In genomic region chr14:24368215-24368561, GRCh38 we compare ENCODE assay signal across 8 cellular contexts. TPM values are rescaled to one million over a fixed set of nuclear protein-coding genes. Genes with fewer than 3 reads are reported as not detected.
DNase-seq lines count a peak whose midpoint lies in the region; ATAC-seq, FAIRE-seq and TF ChIP-seq lines count a peak whose summit lies in the region.

No MANE protein-coding gene starts in this region.

- POLR2A ChIA-PET in HepG2 (lab: Yijun Ruan, JAX): interaction anchor here (1.0 to 1.4 kb wide), 2 partner anchors 62 to 63 kb away, joined by 3 to 7 read pairs; partner anchors contain the start of genes CBLN3 and KHNYN

- H3K9me3 Mint-ChIP-seq in naive B cell: no peaks in the 10 kb centered on the region

- peaks cover 0 to 17% (median 4%) of the 10 kb centered on the region in 3 donors for H3K27me3 Mint-ChIP-seq in naive B cell

- DNase-seq in HepG2 (ENCODE audit: low spot score) (no peak), right lobe of liver (no peak), coronary artery (ENCODE audit: low spot score) (no peak), naive B cell (no peak), NCI-H146 treated with DMSO at 0.1 percent for 48 hours (lab: John Stamatoyannopoulos, UW; ENCODE audit: unreplicated experiment) (no peak), DMS79 (lab: John Stamatoyannopoulos, UW) (no peak)

- H2AFZ ChIP-seq in HepG2 (ENCODE audit: low read length): no peak overlapping the region

- intact Hi-C loops in HepG2 (cut with micrococcal nuclease; ENCODE audit: unreplicated experiment) (loop anchor here (5.0 kb wide), 1 partner anchor 194 kb away; no protein-coding TSS in a partner anchor), right lobe of liver (cut with DNase I) (loop anchor here (5.0 kb wide), 1 partner anchor 64 kb away; no protein-coding TSS in a partner anchor)

- peak overlapping the region; percentile 76 to 97 (median 82) for H3K4me3 Mint-ChIP-seq in naive B cell

- H3K4me3 ChIP-seq in HepG2 (replicated peaks in 1 of 3; ENCODE audit: insufficient read depth in 1 of 3, low read depth in 2 of 3, low read length in 3 of 3) (peak overlapping the region in 1 of 3 experiments; percentile 29; a peak in 1 of 6 replicates), right lobe of liver (peak overlapping the region in 1 of 3 donors; percentile 31), coronary artery (peak overlapping the region; percentile 88)

- H4K20me1 ChIP-seq in HepG2 (ENCODE audit: insufficient read depth, low read length): no peaks in the 10 kb centered on the region

- no peaks in the 10 kb centered on the region for H3K36me3 Mint-ChIP-seq in naive B cell

- 43% methylated on average over 15 of the region's 15 CpGs for WGBS in HepG2 (ENCODE audit: low lambda C conversion rate)
- WGBS in right lobe of liver (ENCODE audit: insufficient coverage, low coverage, low lambda C conversion rate, missing lambda C conversion rate): 0% methylated on average over 10 of the region's 15 CpGs

- H3K27ac ChIP-seq in HepG2 (ENCODE audit: extremely low read length, insufficient read depth, low read length) (no peak overlapping the region), right lobe of liver (no peak overlapping the region), coronary artery (peak overlapping the region; percentile 97 to 99)

- H3K79me2 ChIP-seq in HepG2 (ENCODE audit: insufficient read depth, low read length): no peaks in the 10 kb centered on the region

- no peak for TF ChIP-seq POLR2A in HepG2 (IDR thresholded peaks at IDR 0.05; ENCODE audit: insufficient read depth in 1 of 2, low read depth in 2 of 2, low read length in 2 of 2)
- TF ChIP-seq POLR2A in right lobe of liver (IDR thresholded peaks at IDR 0.05): no peak

- H3K4me1 ChIP-seq in HepG2 (ENCODE audit: insufficient read depth, low read length) (peaks cover 32% of the 10 kb centered on the region), right lobe of liver (no peaks in the 10 kb centered on the region)

- H3K4me1 Mint-ChIP-seq in naive B cell: peaks cover 34 to 38% (median 35%) of the 10 kb centered on the region in 3 donors

- TF ChIP-seq CTCF in HepG2 (CRISPR knock-in tag; IDR thresholded peaks at IDR 0.05) (no peak), right lobe of liver (IDR thresholded peaks at IDR 0.05) (no peak), coronary artery (IDR thresholded peaks at IDR 0.05) (no peak)

- FAIRE-seq in HepG2 (lab: Jason Lieb, UNC): no peak

- H3K9ac ChIP-seq in HepG2 (ENCODE audit: insufficient read depth, low read depth, low read length): no peak overlapping the region

- ATAC-seq in HepG2 (no peak), right lobe of liver (no peak), naive B cell (ENCODE audit: low read depth in 2 of 2) (no peak), HG02884 (IDR thresholded peaks at IDR 0.05; ENCODE audit: unreplicated experiment) (no peak), GM18909 (IDR thresholded peaks at IDR 0.05; ENCODE audit: poor library complexity, unreplicated experiment) (no peak)

- BruUV-seq in HepG2 (replicated peaks; lab: Mats Ljungman, UMichigan): no TSS peak

- TF ChIP-seq RAD21 in HepG2 (CRISPR knock-in tag; IDR thresholded peaks at IDR 0.05): no peak

- TF ChIP-seq EP300 in HepG2 (IDR thresholded peaks at IDR 0.05; ENCODE audit: low read depth in 2 of 2, low read length in 2 of 2) (no peak), HepG2 (CRISPR knock-in tag; IDR thresholded peaks at IDR 0.05; ENCODE audit: borderline replicate concordance) (no peak)

- in situ Hi-C loops in HepG2 (cut with HindIII; ENCODE audit: extremely low pct_ligation_motif_present, low pct_unique_long_range_greater_than_20kb): loop anchor here (5.0 kb wide), 1 partner anchor 64 kb away; no protein-coding TSS in a partner anchor

- H3K27me3 ChIP-seq in HepG2 (ENCODE audit: control insufficient read depth in 1 of 2, insufficient read depth in 2 of 2, low read length in 2 of 2) (peaks cover 20 to 55% of the 10 kb centered on the region in 2 experiments), right lobe of liver (no peaks in the 10 kb centered on the region)

- peak overlapping the region; percentile 8; the same call in 1 of the 2 replicates for H3K4me2 ChIP-seq in HepG2 (ENCODE audit: low read depth, low read length)

- no peaks in the 10 kb centered on the region for H3K36me3 ChIP-seq in HepG2 (replicated peaks in 1 of 2; ENCODE audit: control insufficient read depth in 1 of 2, insufficient read depth in 2 of 2, low read length in 2 of 2)
- H3K36me3 ChIP-seq in right lobe of liver: no peaks in the 10 kb centered on the region

- peak overlapping the region in 5 of 6 donors; percentile 38 to 87 (median 76) for H3K27ac Mint-ChIP-seq in naive B cell

- H3K9me3 ChIP-seq in HepG2 (ENCODE audit: low read length) (no peaks in the 10 kb centered on the region), right lobe of liver (no peaks in the 10 kb centered on the region)

- CTCF ChIA-PET in HepG2 (lab: Yijun Ruan, JAX; ENCODE audit: low intra/inter-chr PET ratio, low total read pairs): interaction anchor here (3.8 to 7.9 kb wide), 3 partner anchors 35 to 65 kb away, joined by 30 to 295 read pairs (median 72); partner anchors contain the start of genes ADCY4, CBLN3 and KHNYN

RNA-seq across cellular contexts. Expression of gene NFATC4, which starts 0.2 kb away (rescaled TPM):
- total RNA-seq in HepG2 (2016; rRNA removed; fragmentation: Illumina TruSeq; extraction: Trizol): 0.04 TPM in 1 of 2 replicates, not detected in the other
- total RNA-seq in HepG2 (2016; cell fraction: cytosol; rRNA removed; fragmentation: Illumina TruSeq; extraction: Trizol; ENCODE audit: low read depth): not detected in 2 replicates
- total RNA-seq in HepG2 (2016; cell fraction: insoluble cytoplasmic fraction; rRNA removed; fragmentation: Illumina TruSeq; extraction: Trizol): 0.11 TPM in 1 of 2 replicates, not detected in the other
- total RNA-seq in HepG2 (2016; cell fraction: membrane; rRNA removed; fragmentation: Illumina TruSeq; extraction: Trizol): not detected in 2 replicates
- 0.34 TPM in 1 of 2 replicates, not detected in the other for total RNA-seq in HepG2 (2016; cell fraction: nucleus; rRNA removed; fragmentation: Illumina TruSeq; extraction: Trizol)
- polyA plus RNA-seq in HepG2 (2011; rRNA removed): 0.15 and 0.24 TPM in 2 replicates
- 0.03 and 0.05 TPM in 2 replicates for polyA plus RNA-seq in HepG2 (2011; cell fraction: cytosol; rRNA removed)
- 1.6 and 2.4 TPM in 2 replicates for polyA plus RNA-seq in HepG2 (2011; cell fraction: nucleus; rRNA removed)
- polyA plus RNA-seq in HepG2 (2012): 0.17 and 0.40 TPM in 2 replicates
- polyA plus RNA-seq in HepG2 (2016; cell fraction: cytosol; fragmentation: Illumina TruSeq; extraction: Trizol; ENCODE audit: low read depth): not detected in 2 replicates
- polyA plus RNA-seq in HepG2 (2016; cell fraction: insoluble cytoplasmic fraction; fragmentation: Illumina TruSeq; extraction: Trizol; ENCODE audit: low read depth): not detected in 2 replicates
- not detected in 2 replicates for polyA plus RNA-seq in HepG2 (2016; cell fraction: membrane; fragmentation: Illumina TruSeq; extraction: Trizol; ENCODE audit: low read depth)
- polyA plus RNA-seq in HepG2 (2016; cell fraction: nucleus; fragmentation: Illumina TruSeq; extraction: Trizol; ENCODE audit: insufficient read depth, low read depth): 0.47 TPM in 1 of 2 replicates, not detected in the other
- polyA minus RNA-seq in HepG2 (2011; rRNA and poly(A)+ RNA removed; ENCODE audit: low replicate concordance): 0.32 TPM in 1 of 2 replicates, not detected in the other
- polyA minus RNA-seq in HepG2 (2011; cell fraction: cytosol; rRNA and poly(A)+ RNA removed): not detected in 2 replicates
- 0.37 and 0.39 TPM in 2 replicates for polyA minus RNA-seq in HepG2 (2011; cell fraction: nucleus; rRNA and poly(A)+ RNA removed)
- total RNA-seq in right lobe of liver: 1 to 10 TPM; 1.0 to 3.7 (median 2.0) TPM
- under 1 TPM in 2 of 6 donors, not detected in 4; 0.19 to 0.43 TPM for polyA plus RNA-seq in naive B cell (ENCODE audit: low read depth in 6 of 6)

RNA-seq across cellular contexts. Expression of gene RIPK3, which starts 28.4 kb away (rescaled TPM):
- total RNA-seq in HepG2 (2016; rRNA removed; fragmentation: Illumina TruSeq; extraction: Trizol) (not detected in 2 replicates), right lobe of liver (1 to 10 TPM in 2 of 6 experiments, under 1 TPM in 4; 0.70 to 1.6 (median 0.90) TPM)
- not detected in 2 replicates for total RNA-seq in HepG2 (2016; cell fraction: cytosol; rRNA removed; fragmentation: Illumina TruSeq; extraction: Trizol; ENCODE audit: low read depth)
- not detected in 2 replicates for total RNA-seq in HepG2 (2016; cell fraction: insoluble cytoplasmic fraction; rRNA removed; fragmentation: Illumina TruSeq; extraction: Trizol)
- not detected in 2 replicates for total RNA-seq in HepG2 (2016; cell fraction: membrane; rRNA removed; fragmentation: Illumina TruSeq; extraction: Trizol)
- not detected in 2 replicates for total RNA-seq in HepG2 (2016; cell fraction: nucleus; rRNA removed; fragmentation: Illumina TruSeq; extraction: Trizol)
- polyA plus RNA-seq in HepG2 (2011; rRNA removed) (not detected in 2 replicates), naive B cell (ENCODE audit: low read depth in 6 of 6) (10 to 100 TPM in 2 of 6 donors, 1 to 10 TPM in 3, not detected in 1; 7.7 to 12.9 (median 9.3) TPM)
- not detected in 2 replicates for polyA plus RNA-seq in HepG2 (2011; cell fraction: cytosol; rRNA removed)
- polyA plus RNA-seq in HepG2 (2011; cell fraction: nucleus; rRNA removed): not detected in 2 replicates
- polyA plus RNA-seq in HepG2 (2012): not detected in 2 replicates
- not detected in 2 replicates for polyA plus RNA-seq in HepG2 (2016; cell fraction: cytosol; fragmentation: Illumina TruSeq; extraction: Trizol; ENCODE audit: low read depth)
- polyA plus RNA-seq in HepG2 (2016; cell fraction: insoluble cytoplasmic fraction; fragmentation: Illumina TruSeq; extraction: Trizol; ENCODE audit: low read depth): not detected in 2 replicates
- not detected in 2 replicates for polyA plus RNA-seq in HepG2 (2016; cell fraction: membrane; fragmentation: Illumina TruSeq; extraction: Trizol; ENCODE audit: low read depth)
- not detected in 2 replicates for polyA plus RNA-seq in HepG2 (2016; cell fraction: nucleus; fragmentation: Illumina TruSeq; extraction: Trizol; ENCODE audit: insufficient read depth, low read depth)
- not detected in 2 replicates for polyA minus RNA-seq in HepG2 (2011; rRNA and poly(A)+ RNA removed; ENCODE audit: low replicate concordance)
- not detected in 2 replicates for polyA minus RNA-seq in HepG2 (2011; cell fraction: cytosol; rRNA and poly(A)+ RNA removed)
- polyA minus RNA-seq in HepG2 (2011; cell fraction: nucleus; rRNA and poly(A)+ RNA removed): not detected in 2 replicates

RNA-seq across cellular contexts. Expression of gene NYNRIN, which starts 30.6 kb away (rescaled TPM):
- total RNA-seq in HepG2 (2016; rRNA removed; fragmentation: Illumina TruSeq; extraction: Trizol) (1.1 and 1.3 TPM in 2 replicates), right lobe of liver (1 to 10 TPM; 1.8 to 6.1 (median 2.7) TPM)
- total RNA-seq in HepG2 (2016; cell fraction: cytosol; rRNA removed; fragmentation: Illumina TruSeq; extraction: Trizol; ENCODE audit: low read depth): 0.09 and 0.10 TPM in 2 replicates
- total RNA-seq in HepG2 (2016; cell fraction: insoluble cytoplasmic fraction; rRNA removed; fragmentation: Illumina TruSeq; extraction: Trizol): 0.91 and 1.1 TPM in 2 replicates
- total RNA-seq in HepG2 (2016; cell fraction: membrane; rRNA removed; fragmentation: Illumina TruSeq; extraction: Trizol): 0.24 and 0.34 TPM in 2 replicates
- 1.0 and 1.4 TPM in 2 replicates for total RNA-seq in HepG2 (2016; cell fraction: nucleus; rRNA removed; fragmentation: Illumina TruSeq; extraction: Trizol)
- polyA plus RNA-seq in HepG2 (2011; rRNA removed) (0.63 and 0.95 TPM in 2 replicates), naive B cell (ENCODE audit: low read depth in 6 of 6) (under 1 TPM in 2 of 6 donors, not detected in 4; 0.05 to 0.14 TPM)
- polyA plus RNA-seq in HepG2 (2011; cell fraction: cytosol; rRNA removed): 0.39 and 0.44 TPM in 2 replicates
- polyA plus RNA-seq in HepG2 (2011; cell fraction: nucleus; rRNA removed): 2.0 and 2.1 TPM in 2 replicates
- 1.8 and 5.9 TPM in 2 replicates for polyA plus RNA-seq in HepG2 (2012)
- polyA plus RNA-seq in HepG2 (2016; cell fraction: cytosol; fragmentation: Illumina TruSeq; extraction: Trizol; ENCODE audit: low read depth): 0.07 and 0.08 TPM in 2 replicates
- polyA plus RNA-seq in HepG2 (2016; cell fraction: insoluble cytoplasmic fraction; fragmentation: Illumina TruSeq; extraction: Trizol; ENCODE audit: low read depth): 0.72 and 0.83 TPM in 2 replicates
- polyA plus RNA-seq in HepG2 (2016; cell fraction: membrane; fragmentation: Illumina TruSeq; extraction: Trizol; ENCODE audit: low read depth): 0.13 and 0.14 TPM in 2 replicates
- 1.2 and 1.5 TPM in 2 replicates for polyA plus RNA-seq in HepG2 (2016; cell fraction: nucleus; fragmentation: Illumina TruSeq; extraction: Trizol; ENCODE audit: insufficient read depth, low read depth)
- polyA minus RNA-seq in HepG2 (2011; rRNA and poly(A)+ RNA removed; ENCODE audit: low replicate concordance): 2.4 TPM in 1 of 2 replicates, not detected in the other
- 1.4 and 1.5 TPM in 2 replicates for polyA minus RNA-seq in HepG2 (2011; cell fraction: cytosol; rRNA and poly(A)+ RNA removed)
- 1.7 and 1.9 TPM in 2 replicates for polyA minus RNA-seq in HepG2 (2011; cell fraction: nucleus; rRNA and poly(A)+ RNA removed)

RNA-seq across cellular contexts. Expression of gene ADCY4, which starts 33.3 kb away (rescaled TPM):
- total RNA-seq in HepG2 (2016; rRNA removed; fragmentation: Illumina TruSeq; extraction: Trizol): not detected in 2 replicates
- not detected in 2 replicates for total RNA-seq in HepG2 (2016; cell fraction: cytosol; rRNA removed; fragmentation: Illumina TruSeq; extraction: Trizol; ENCODE audit: low read depth)
- not detected in 2 replicates for total RNA-seq in HepG2 (2016; cell fraction: insoluble cytoplasmic fraction; rRNA removed; fragmentation: Illumina TruSeq; extraction: Trizol)
- total RNA-seq in HepG2 (2016; cell fraction: membrane; rRNA removed; fragmentation: Illumina TruSeq; extraction: Trizol): not detected in 2 replicates
- total RNA-seq in HepG2 (2016; cell fraction: nucleus; rRNA removed; fragmentation: Illumina TruSeq; extraction: Trizol): not detected in 2 replicates
- polyA plus RNA-seq in HepG2 (2011; rRNA removed): 0.03 TPM in 1 of 2 replicates, not detected in the other
- polyA plus RNA-seq in HepG2 (2011; cell fraction: cytosol; rRNA removed): not detected in 2 replicates
- 0.31 and 0.50 TPM in 2 replicates for polyA plus RNA-seq in HepG2 (2011; cell fraction: nucleus; rRNA removed)
- polyA plus RNA-seq in HepG2 (2012): 0.20 TPM in 1 of 2 replicates, not detected in the other
- polyA plus RNA-seq in HepG2 (2016; cell fraction: cytosol; fragmentation: Illumina TruSeq; extraction: Trizol; ENCODE audit: low read depth): not detected in 2 replicates
- polyA plus RNA-seq in HepG2 (2016; cell fraction: insoluble cytoplasmic fraction; fragmentation: Illumina TruSeq; extraction: Trizol; ENCODE audit: low read depth): not detected in 2 replicates
- polyA plus RNA-seq in HepG2 (2016; cell fraction: membrane; fragmentation: Illumina TruSeq; extraction: Trizol; ENCODE audit: low read depth): not detected in 2 replicates
- 0.19 TPM in 1 of 2 replicates, not detected in the other for polyA plus RNA-seq in HepG2 (2016; cell fraction: nucleus; fragmentation: Illumina TruSeq; extraction: Trizol; ENCODE audit: insufficient read depth, low read depth)
- 0.22 TPM in 1 of 2 replicates, not detected in the other for polyA minus RNA-seq in HepG2 (2011; rRNA and poly(A)+ RNA removed; ENCODE audit: low replicate concordance)
- not detected in 2 replicates for polyA minus RNA-seq in HepG2 (2011; cell fraction: cytosol; rRNA and poly(A)+ RNA removed)
- polyA minus RNA-seq in HepG2 (2011; cell fraction: nucleus; rRNA and poly(A)+ RNA removed): 0.99 TPM in 1 of 2 replicates, not detected in the other
- total RNA-seq in right lobe of liver: 1 to 10 TPM; 2.3 to 7.2 (median 3.9) TPM
- under 1 TPM in 3 of 6 donors, not detected in 3; 0.29 to 0.53 (median 0.32) TPM for polyA plus RNA-seq in naive B cell (ENCODE audit: low read depth in 6 of 6)

RNA-seq across cellular contexts. Expression of gene LTB4R, which starts 56.9 kb away (rescaled TPM):
- total RNA-seq in HepG2 (2016; rRNA removed; fragmentation: Illumina TruSeq; extraction: Trizol) (1.00 and 3.2 TPM in 2 replicates), right lobe of liver (1 to 10 TPM; 2.7 to 5.5 (median 3.9) TPM)
- 0.40 and 0.53 TPM in 2 replicates for total RNA-seq in HepG2 (2016; cell fraction: cytosol; rRNA removed; fragmentation: Illumina TruSeq; extraction: Trizol; ENCODE audit: low read depth)
- total RNA-seq in HepG2 (2016; cell fraction: insoluble cytoplasmic fraction; rRNA removed; fragmentation: Illumina TruSeq; extraction: Trizol): 0.25 and 2.9 TPM in 2 replicates
- 0.55 and 0.59 TPM in 2 replicates for total RNA-seq in HepG2 (2016; cell fraction: membrane; rRNA removed; fragmentation: Illumina TruSeq; extraction: Trizol)
- total RNA-seq in HepG2 (2016; cell fraction: nucleus; rRNA removed; fragmentation: Illumina TruSeq; extraction: Trizol): 4.9 and 6.3 TPM in 2 replicates
- polyA plus RNA-seq in HepG2 (2011; rRNA removed) (8.2 and 12.4 TPM in 2 replicates), naive B cell (ENCODE audit: low read depth in 6 of 6) (1 to 10 TPM; 1.4 to 2.4 (median 2.1) TPM)
- 1.2 and 1.9 TPM in 2 replicates for polyA plus RNA-seq in HepG2 (2011; cell fraction: cytosol; rRNA removed)
- polyA plus RNA-seq in HepG2 (2011; cell fraction: nucleus; rRNA removed): 89.0 and 109 TPM in 2 replicates
- 9.0 and 9.1 TPM in 2 replicates for polyA plus RNA-seq in HepG2 (2012)
- 0.10 and 0.24 TPM in 2 replicates for polyA plus RNA-seq in HepG2 (2016; cell fraction: cytosol; fragmentation: Illumina TruSeq; extraction: Trizol; ENCODE audit: low read depth)
- polyA plus RNA-seq in HepG2 (2016; cell fraction: insoluble cytoplasmic fraction; fragmentation: Illumina TruSeq; extraction: Trizol; ENCODE audit: low read depth): 0.76 and 0.87 TPM in 2 replicates
- polyA plus RNA-seq in HepG2 (2016; cell fraction: membrane; fragmentation: Illumina TruSeq; extraction: Trizol; ENCODE audit: low read depth): 0.37 and 0.90 TPM in 2 replicates
- polyA plus RNA-seq in HepG2 (2016; cell fraction: nucleus; fragmentation: Illumina TruSeq; extraction: Trizol; ENCODE audit: insufficient read depth, low read depth): 22.4 and 23.6 TPM in 2 replicates
- polyA minus RNA-seq in HepG2 (2011; rRNA and poly(A)+ RNA removed; ENCODE audit: low replicate concordance): 13.2 and 32.8 TPM in 2 replicates
- polyA minus RNA-seq in HepG2 (2011; cell fraction: cytosol; rRNA and poly(A)+ RNA removed): 0.30 and 1.5 TPM in 2 replicates
- polyA minus RNA-seq in HepG2 (2011; cell fraction: nucleus; rRNA and poly(A)+ RNA removed): 17.3 and 18.9 TPM in 2 replicates

Comparison
In these comparisons a context has a peak if more than half of its experiments do, and no peak if none do; other contexts are left out.
1. H3K27ac ChIP-seq: peak in coronary artery (2 of 2); none in HepG2 (single experiment) and right lobe of liver (0 of 3).